17 cellular contexts compared by ENCODE assay signal in genomic region chr3:194254032-194254431, GRCh38.
A peak's percentile ranks its signal among the peaks of the same experiment; 100 is the strongest.
DNase-seq lines count a peak whose midpoint lies in the region; ATAC-seq, FAIRE-seq and TF ChIP-seq lines count a peak whose summit lies in the region.
"Had no signal": no experiment of that assay in that cellular context is flagged by ENCODE, and none has a peak within 500 bp of the region (broad histone marks: within the 10 kb centered on the region; RNA-seq: fewer than 3 reads in every experiment).

No MANE protein-coding gene starts in this region.

- H2BK15ac ChIP-seq in H1 (ENCODE audit: low read length): 0 out of 2 replicates have a peak overlapping the region, but pooled peaks have one; percentile 3
- no peak overlapping the region for H2BK15ac ChIP-seq in neuronal stem cell (ENCODE audit: low read length)

- H4K91ac ChIP-seq in H1 (replicated peaks; ENCODE audit: insufficient read length, low read length) (peak overlapping the region; percentile 45), neuronal stem cell (ENCODE audit: low read depth, low read length, poor library complexity) (no peak overlapping the region)

- POLR2A ChIA-PET in activated CD4-positive, alpha-beta T cell treated with anti-CD3 and anti-CD28 coated beads for 36 hours (lab: Charles Lee): interaction anchor here (0.6 kb wide), 1 partner anchor 19 kb away, joined by 6 read pairs; no protein-coding TSS in a partner anchor
- POLR2A ChIA-PET in H1 (lab: Charles Lee; ENCODE audit: partially characterized antibody): no interaction called here

- no peak for ATAC-seq in activated CD4-positive, alpha-beta T cell treated with anti-CD3 and anti-CD28 coated beads for 36 hours

- H3K9me3 Mint-ChIP-seq in activated CD4-positive, alpha-beta T cell treated with anti-CD3 and anti-CD28 coated beads for 36 hours (ENCODE audit: low read depth): peaks cover 1% of the 10 kb centered on the region

- H3K27ac Mint-ChIP-seq in activated CD4-positive, alpha-beta T cell treated with anti-CD3 and anti-CD28 coated beads for 36 hours: peak overlapping the region; percentile 22
- H3K27ac Mint-ChIP-seq: IgD-negative memory B cell had no signal

- H3K23ac ChIP-seq in H1 (ENCODE audit: insufficient read length) (no peak overlapping the region), neuronal stem cell (ENCODE audit: low read depth, low read length, poor library complexity) (no peak overlapping the region)

- H2BK5ac ChIP-seq in H1 (ENCODE audit: low read depth, low read length) (0 out of 2 replicates have a peak overlapping the region, but pooled peaks have one; percentile 60), neuronal stem cell (ENCODE audit: low read length) (no peak overlapping the region)

- no peak overlapping the region for H3K9ac ChIP-seq in H1 (replicated peaks in 1 of 4; ENCODE audit: extremely low read depth in 1 of 4, low read depth in 3 of 4, low read length in 3 of 4)
- no peak overlapping the region for H3K9ac ChIP-seq in neuronal stem cell (ENCODE audit: low read depth, low read length, poor library complexity)

- no peak for DNase-seq in activated CD4-positive, alpha-beta T cell treated with anti-CD3 and anti-CD28 coated beads for 36 hours
- no peak for DNase-seq in activated CD4-positive, alpha-beta T cell treated with anti-CD3 and anti-CD28 coated beads for 1 hour
- DNase-seq in NB4 (ENCODE audit: low read depth) (peak; percentile 38), H1 (ENCODE audit: low read depth in 1 of 2, low spot score in 2 of 2) (no peak), neuronal stem cell (ENCODE audit: low spot score) (no peak), cerebellum (ENCODE audit: low spot score) (no peak), caudate nucleus (lab: John Stamatoyannopoulos, UW) (no peak), NCI-H526 treated with DMSO at 0.1 percent for 48 hours (lab: John Stamatoyannopoulos, UW) (no peak)
- DNase-seq: 8988T, C1 segment of cervical spinal cord, HCEC 1CT, NCI-H1048, NCI-H1694, NCI-H2107, NCI-H226, PC-9 had no signal

- H3K4me2 ChIP-seq in H1 (ENCODE audit: insufficient read depth in 1 of 2, low read depth in 2 of 2, low read length in 2 of 2): no peak overlapping the region
- no peak overlapping the region for H3K4me2 ChIP-seq in neuronal stem cell (ENCODE audit: insufficient read depth, low read length, poor library complexity, severe bottlenecking)
- H3K4me2 ChIP-seq: PC-9 had no signal

- CTCF ChIA-PET in activated CD4-positive, alpha-beta T cell treated with anti-CD3 and anti-CD28 coated beads for 36 hours (lab: Charles Lee): no interaction called here
- CTCF ChIA-PET in H1 (lab: Charles Lee; ENCODE audit: partially characterized antibody): interaction anchor here (0.6 to 1.0 kb wide), 2 partner anchors 62 to 118 kb away, joined by 3 to 4 read pairs; partner anchors contain the start of gene HES1

- H2AK5ac ChIP-seq in H1 (ENCODE audit: low read depth, low read length): no peak overlapping the region
- no peak overlapping the region for H2AK5ac ChIP-seq in neuronal stem cell (ENCODE audit: low read depth, low read length)

- no peak overlapping the region for H3K4me3 ChIP-seq in NB4 (ENCODE audit: low read depth, low read length)
- H3K4me3 ChIP-seq in H1 (ENCODE audit: extremely low read depth in 1 of 4, insufficient read depth in 2 of 4, low read depth in 3 of 4, low read length in 4 of 4): no peak overlapping the region
- H3K4me3 ChIP-seq in neuronal stem cell (ENCODE audit: low read length in 2 of 2): no peak overlapping the region
- H3K4me3 ChIP-seq: PC-9 had no signal

- H3K14ac ChIP-seq in H1 (ENCODE audit: insufficient read length): no peak overlapping the region
- H3K14ac ChIP-seq in neuronal stem cell (ENCODE audit: low read length): no peak overlapping the region

- H3K18ac ChIP-seq in H1 (ENCODE audit: extremely low read depth, low read length) (no peak overlapping the region), neuronal stem cell (ENCODE audit: low read length) (peak overlapping the region; percentile 30)

- no peaks in the 10 kb centered on the region for H3K23me2 ChIP-seq in H1 (ENCODE audit: low read depth, low read length)

- H3K4me3 Mint-ChIP-seq in activated CD4-positive, alpha-beta T cell treated with anti-CD3 and anti-CD28 coated beads for 36 hours: no peak overlapping the region
- H3K4me3 Mint-ChIP-seq: IgD-negative memory B cell had no signal

- no peak overlapping the region for H4K5ac ChIP-seq in H1 (ENCODE audit: insufficient read length, low read depth, low read length)

- H3K27me3 Mint-ChIP-seq in activated CD4-positive, alpha-beta T cell treated with anti-CD3 and anti-CD28 coated beads for 36 hours: no peaks in the 10 kb centered on the region

- no peak overlapping the region for H3K27ac ChIP-seq in H1 (ENCODE audit: low read depth, low read length)
- no peak overlapping the region for H3K27ac ChIP-seq in neuronal stem cell (replicated peaks; ENCODE audit: low read length)
- H3K27ac ChIP-seq in caudate nucleus (ENCODE audit: low read depth, low read length): no peak overlapping the region
- H3K27ac ChIP-seq: PC-9 had no signal

- whole genome bisulfite sequencing in H1 (ENCODE audit: extremely low coverage in 1 of 2, insufficient coverage in 1 of 2, insufficient read length in 1 of 2, insufficient replicate concordance in 2 of 2, low coverage in 1 of 2, low lambda C conversion rate in 2 of 2, missing lambda C conversion rate in 1 of 2), 2 experiments: 84% methylated on average over 7 of the region's 7 CpGs; no CpG with 5 or more reads in 1 of the 2 experiments
- WGBS in neuronal stem cell (ENCODE audit: extremely low coverage in 2 of 2, insufficient read length in 2 of 2, insufficient replicate concordance in 1 of 2), 2 donors: no CpG with 5 or more reads among the region's 7 CpGs

- intact Hi-C loops in activated CD4-positive, alpha-beta T cell treated with anti-CD3 and anti-CD28 coated beads for 36 hours (cut with DNase I, micrococcal nuclease): no loop called here

- H3K79me1 ChIP-seq in H1 (ENCODE audit: low read depth, low read length) (no peaks in the 10 kb centered on the region), neuronal stem cell (ENCODE audit: low read depth, low read length) (no peaks in the 10 kb centered on the region)

- H4K8ac ChIP-seq in H1 (ENCODE audit: extremely low read depth, insufficient read depth, low read length) (no peak overlapping the region), neuronal stem cell (ENCODE audit: low read depth, low read length) (no peak overlapping the region)

- H3K4me1 ChIP-seq in H1 (replicated peaks in 1 of 4; ENCODE audit: control insufficient read depth in 3 of 4, insufficient read depth in 4 of 4, low read length in 3 of 4): peaks cover 0 to 4% (median 1%) of the 10 kb centered on the region in 4 experiments; a peak in 2 of 7 replicates
- H3K4me1 ChIP-seq in neuronal stem cell (ENCODE audit: control insufficient read depth in 2 of 2, insufficient read depth in 1 of 2, low read depth in 1 of 2, low read length in 2 of 2): peaks cover 16 to 26% of the 10 kb centered on the region in 2 donors

- FAIRE-seq in H1 (lab: Jason Lieb, UNC): no peak

- no peaks in the 10 kb centered on the region for H3K79me2 ChIP-seq in H1 (ENCODE audit: control insufficient read depth in 1 of 2, insufficient read depth in 2 of 2, low read length in 2 of 2)

- no peaks in the 10 kb centered on the region for H3K36me3 ChIP-seq in H1 (ENCODE audit: control insufficient read depth in 2 of 4, insufficient read depth in 4 of 4, low read length in 3 of 4)
- no peaks in the 10 kb centered on the region for H3K36me3 ChIP-seq in neuronal stem cell (replicated peaks in 1 of 2; ENCODE audit: control insufficient read depth in 2 of 2, insufficient read depth in 2 of 2, low read length in 2 of 2)

- no peak for TF ChIP-seq EP300 in H1 (IDR thresholded peaks at IDR 0.05; ENCODE audit: borderline replicate concordance in 1 of 2, low read depth in 2 of 2, low read length in 2 of 2)

- TF ChIP-seq RAD21 in H1 (IDR thresholded peaks at IDR 0.05 in 1 of 2, conservative IDR thresholded peaks at IDR 0.05 in 1 of 2; ENCODE audit: low read depth in 2 of 2, low read length in 2 of 2): no peak

- peaks cover 3 to 7% of the 10 kb centered on the region in 2 experiments; a peak in 1 of 4 replicates for H3K9me3 ChIP-seq in H1 (ENCODE audit: insufficient read depth in 2 of 2, low read depth in 1 of 2, low read length in 1 of 2)
- peaks cover 0 to 7% of the 10 kb centered on the region in 2 donors for H3K9me3 ChIP-seq in neuronal stem cell (replicated peaks in 1 of 2; ENCODE audit: control insufficient read depth in 2 of 2, insufficient read depth in 1 of 2, low read depth in 1 of 2, low read length in 2 of 2)

- TF ChIP-seq CTCF in NB4 (IDR thresholded peaks at IDR 0.05; ENCODE audit: low read depth, low read length) (no peak), H1 (IDR thresholded peaks at IDR 0.05; ENCODE audit: control extremely low read depth in 1 of 3, insufficient read depth in 1 of 3, low read depth in 1 of 3, low read length in 3 of 3) (no peak)

- H3K27me3 ChIP-seq in H1 (replicated peaks in 1 of 4; ENCODE audit: control insufficient read depth in 3 of 4, extremely low read depth in 1 of 4, insufficient read depth in 3 of 4, low read length in 3 of 4) (no peaks in the 10 kb centered on the region), neuronal stem cell (ENCODE audit: control insufficient read depth in 3 of 3, insufficient read depth in 3 of 3, low read depth in 1 of 3, low read length in 3 of 3) (peaks cover 0 to 2% (median 0%) of the 10 kb centered on the region in 3 experiments)

- H2BK12ac ChIP-seq in H1 (ENCODE audit: low read depth, low read length): no peak overlapping the region
- H2BK12ac ChIP-seq in neuronal stem cell (ENCODE audit: low read length): peak overlapping the region; percentile 91

- H2AFZ ChIP-seq in H1 (ENCODE audit: low read length) (no peak overlapping the region), neuronal stem cell (ENCODE audit: low read length) (no peak overlapping the region)
- H2AFZ ChIP-seq: PC-9 had no signal

- no peak overlapping the region for H3K4ac ChIP-seq in H1 (replicated peaks; ENCODE audit: insufficient read length, low read depth, low read length)
- H3K4ac ChIP-seq in neuronal stem cell (ENCODE audit: low read length): no peak overlapping the region

- H3K4me1 Mint-ChIP-seq in activated CD4-positive, alpha-beta T cell treated with anti-CD3 and anti-CD28 coated beads for 36 hours: peaks cover 10% of the 10 kb centered on the region

- no peaks in the 10 kb centered on the region for H3K36me3 Mint-ChIP-seq in activated CD4-positive, alpha-beta T cell treated with anti-CD3 and anti-CD28 coated beads for 36 hours (ENCODE audit: low read depth)
- H3K36me3 Mint-ChIP-seq: IgD-negative memory B cell had no signal

- H2BK20ac ChIP-seq in H1 (ENCODE audit: low read length): no peak overlapping the region

- H2BK120ac ChIP-seq in H1 (replicated peaks; ENCODE audit: low read depth, low read length) (no peak overlapping the region), neuronal stem cell (ENCODE audit: low read depth, low read length) (no peak overlapping the region)

- H4K20me1 ChIP-seq in H1 (replicated peaks in 1 of 2; ENCODE audit: control insufficient read depth in 1 of 2, insufficient read depth in 2 of 2, low read length in 2 of 2): no peaks in the 10 kb centered on the region

- TF ChIP-seq POLR2A in NB4 (IDR thresholded peaks at IDR 0.05; ENCODE audit: extremely low read depth, insufficient read length) (no peak), H1 (IDR thresholded peaks at IDR 0.05; ENCODE audit: control extremely low read depth in 1 of 2, low read depth in 2 of 2, low read length in 2 of 2) (no peak)

- no peak overlapping the region for H3K56ac ChIP-seq in H1 (replicated peaks; ENCODE audit: insufficient read length, low read depth, low read length)
